13 cellular contexts compared by ENCODE assay signal in genomic region chr12:77894548-77894947, GRCh38.
DNase-seq lines count a peak whose midpoint lies in the region; ATAC-seq and TF ChIP-seq lines count a peak whose summit lies in the region.
"Had no signal": no experiment of that assay in that cellular context is flagged by ENCODE, and none has a peak within 500 bp of the region (broad histone marks: within the 10 kb centered on the region; RNA-seq: fewer than 3 reads in every experiment).

No MANE protein-coding gene starts in this region.

- H2BK120ac ChIP-seq in trophoblast cell (ENCODE audit: insufficient read depth, low read length, poor library complexity): no peak overlapping the region

- H3K9me2 ChIP-seq in GM23338 (ENCODE audit: insufficient read depth): no peaks in the 10 kb centered on the region

- TF ChIP-seq POLR2A in esophagus squamous epithelium (IDR thresholded peaks at IDR 0.05): no peak

- no peak overlapping the region for H3K4ac ChIP-seq in trophoblast cell (ENCODE audit: low read depth, low read length)

- no peak overlapping the region for H3K27ac Mint-ChIP-seq in GM23338
- H3K27ac Mint-ChIP-seq in mesothelial cell of epicardium: peak overlapping the region; percentile 40
- H3K27ac Mint-ChIP-seq: CD8-positive, alpha-beta T cell had no signal

- H2BK12ac ChIP-seq in trophoblast cell (ENCODE audit: low read length): no peak overlapping the region

- H2BK5ac ChIP-seq in trophoblast cell (ENCODE audit: low read depth, low read length, poor library complexity): no peak overlapping the region

- no peak overlapping the region for H4K8ac ChIP-seq in trophoblast cell (ENCODE audit: low read depth, low read length)

- H3K9me3 Mint-ChIP-seq in GM23338 (no peaks in the 10 kb centered on the region), mesothelial cell of epicardium (peaks cover 3% of the 10 kb centered on the region)

- H3K4me3 Mint-ChIP-seq in GM23338 (no peak overlapping the region), mesothelial cell of epicardium (no peak overlapping the region)
- H3K4me3 Mint-ChIP-seq: CD8-positive, alpha-beta T cell had no signal

- H3K23ac ChIP-seq in trophoblast cell (ENCODE audit: low read length): no peak overlapping the region

- H3K9ac ChIP-seq in trophoblast cell (ENCODE audit: low read length): no peak overlapping the region

- peak; percentile 75 for ATAC-seq in GM23338
- ATAC-seq: CD8-positive, alpha-beta T cell had no signal

- H3F3A ChIP-seq in GM23338 (replicated peaks; ENCODE audit: low read depth): no peaks in the 10 kb centered on the region

- H3K4me3 ChIP-seq in GM23338 (no peak overlapping the region), fibroblast of pulmonary artery (replicated peaks; ENCODE audit: low read depth, low read length) (no peak overlapping the region), trophoblast cell (ENCODE audit: low read depth, low read length) (no peak overlapping the region), esophagus squamous epithelium (no peak overlapping the region)
- H3K4me3 ChIP-seq: MG63 had no signal

- H3K27ac ChIP-seq in GM23338 (ENCODE audit: low read depth) (peak overlapping the region; percentile 14; the same call in 1 of the 2 replicates), trophoblast cell (ENCODE audit: low read depth, low read length) (no peak overlapping the region), esophagus squamous epithelium (no peak overlapping the region)

- H2AK5ac ChIP-seq in trophoblast cell (ENCODE audit: low read length): no peak overlapping the region

- H3K79me1 ChIP-seq in trophoblast cell (ENCODE audit: low read length): no peaks in the 10 kb centered on the region

- H4K20me1 ChIP-seq in GM23338 (replicated peaks; ENCODE audit: insufficient read depth): no peaks in the 10 kb centered on the region

- intact Hi-C loops in esophagus squamous epithelium (cut with DNase I): no loop called here

- H3K4me1 ChIP-seq in GM23338 (ENCODE audit: insufficient read depth) (peaks cover 24% of the 10 kb centered on the region), trophoblast cell (ENCODE audit: control insufficient read depth in 1 of 2, insufficient read depth in 2 of 2, low read length in 2 of 2) (no peaks in the 10 kb centered on the region), esophagus squamous epithelium (no peaks in the 10 kb centered on the region)

- H3K9me3 ChIP-seq in trophoblast cell (ENCODE audit: insufficient read depth, low read depth, low read length) (no peaks in the 10 kb centered on the region), esophagus squamous epithelium (no peaks in the 10 kb centered on the region)
- H3K9me3 ChIP-seq: MG63 had no signal

- TF ChIP-seq CTCF in GM23338 (conservative IDR thresholded peaks at IDR 0.05; ENCODE audit: low read depth in 2 of 2): no peak
- no peak for TF ChIP-seq CTCF in fibroblast of pulmonary artery (IDR thresholded peaks at IDR 0.05; ENCODE audit: low read length, missing control alignments)
- TF ChIP-seq CTCF in mesothelial cell of epicardium (IDR thresholded peaks at IDR 0.05; ENCODE audit: unreplicated experiment): no peak
- no peak for TF ChIP-seq CTCF in esophagus squamous epithelium (IDR thresholded peaks at IDR 0.05)

- no peak overlapping the region for H3K14ac ChIP-seq in trophoblast cell (ENCODE audit: low read length)

- H2AFZ ChIP-seq in GM23338: no peak overlapping the region
- H2AFZ ChIP-seq in trophoblast cell (ENCODE audit: insufficient read depth, low read length, poor library complexity): no peak overlapping the region

- H4K12ac ChIP-seq in trophoblast cell (ENCODE audit: low read depth, low read length): no peak overlapping the region

- no peak overlapping the region for H3K18ac ChIP-seq in trophoblast cell (ENCODE audit: low read length)

- no peaks in the 10 kb centered on the region for H3K27me3 ChIP-seq in GM23338 (ENCODE audit: insufficient read depth)
- no peaks in the 10 kb centered on the region for H3K27me3 ChIP-seq in trophoblast cell (ENCODE audit: insufficient read depth, low read length)
- H3K27me3 ChIP-seq in esophagus squamous epithelium: no peaks in the 10 kb centered on the region
- H3K27me3 ChIP-seq: MG63 had no signal

- H3K79me2 ChIP-seq in GM23338 (replicated peaks; ENCODE audit: insufficient read depth) (no peaks in the 10 kb centered on the region), trophoblast cell (ENCODE audit: control insufficient read depth, insufficient read depth, low read length, poor library complexity) (no peaks in the 10 kb centered on the region)

- H3K27me3 Mint-ChIP-seq in GM23338 (ENCODE audit: insufficient read depth, low read depth, poor library complexity): no peaks in the 10 kb centered on the region
- H3K27me3 Mint-ChIP-seq in mesothelial cell of epicardium (ENCODE audit: low read depth): no peaks in the 10 kb centered on the region

- peaks cover 20% of the 10 kb centered on the region for H3K4me1 Mint-ChIP-seq in GM23338
- H3K4me1 Mint-ChIP-seq in mesothelial cell of epicardium: peaks cover 29% of the 10 kb centered on the region

- H3K4me2 ChIP-seq in GM23338 (peak overlapping the region; percentile 52), trophoblast cell (ENCODE audit: low read length) (no peak overlapping the region)

- no CpG with 5 or more reads among the region's 2 CpGs for WGBS in trophoblast cell (ENCODE audit: extremely low coverage, insufficient coverage, insufficient read length)
- WGBS in esophagus squamous epithelium, 2 donors: 84 to 88% methylated on average over 2 of the region's 2 CpGs

- DNase-seq in GM23338 (ENCODE audit: low spot score) (peak; percentile 32), OCI-M1 (lab: John Stamatoyannopoulos, UW) (peak; percentile 12), fibroblast of pulmonary artery (ENCODE audit: low read depth) (peak; percentile 6), mesothelial cell of epicardium (ENCODE audit: low spot score in 2 of 2, unreplicated experiment in 2 of 2) (no peak), NCI-H2227 treated with DMSO at 0.1 percent for 48 hours (lab: John Stamatoyannopoulos, UW) (no peak), trophoblast cell (no peak), esophagus squamous epithelium (lab: John Stamatoyannopoulos, UW) (no peak)
- DNase-seq: CD8-positive, alpha-beta T cell; Karpas-422; NCI-H1092; NCI-H2081 treated with DMSO at 0.1 percent for 48 hours; Right ventricle myocardium superior had no signal

- no peak overlapping the region for H4K91ac ChIP-seq in trophoblast cell (ENCODE audit: low read depth, low read length)

- H3K36me3 ChIP-seq in GM23338 (ENCODE audit: insufficient read depth): no peaks in the 10 kb centered on the region
- H3K36me3 ChIP-seq in trophoblast cell (ENCODE audit: control insufficient read depth in 1 of 2, insufficient read depth in 2 of 2, low read length in 2 of 2): no peaks in the 10 kb centered on the region
- H3K36me3 ChIP-seq in esophagus squamous epithelium: no peaks in the 10 kb centered on the region
- H3K36me3 ChIP-seq: MG63 had no signal

- H3K36me3 Mint-ChIP-seq in GM23338 (ENCODE audit: low read depth) (no peaks in the 10 kb centered on the region), mesothelial cell of epicardium (no peaks in the 10 kb centered on the region)
- H3K36me3 Mint-ChIP-seq: CD8-positive, alpha-beta T cell had no signal

TF ChIP-seq in GM23338, 12 proteins besides CTCF, POLR2A, EP300 and RAD21 (continues in another document):
- TF ChIP-seq NANOG (IDR thresholded peaks at IDR 0.05; ENCODE audit: borderline replicate concordance): no peak
- no peak for TF ChIP-seq STAT1 (IDR thresholded peaks at IDR 0.05; ENCODE audit: unreplicated experiment)
- TF ChIP-seq ZNF331 (CRISPR knock-in tag; IDR thresholded peaks at IDR 0.05; ENCODE audit: low read depth): no peak
- TF ChIP-seq CREB1 (CRISPR knock-in tag; IDR thresholded peaks at IDR 0.05; ENCODE audit: low read depth): no peak
- no peak for TF ChIP-seq EZH2phosphoT487 (IDR thresholded peaks at IDR 0.05; ENCODE audit: unreplicated experiment)
- no peak for TF ChIP-seq ZNF114 (CRISPR knock-in tag; IDR thresholded peaks at IDR 0.05)

Comparison
In these comparisons a context has a peak if more than half of its experiments do, and no peak if none do; other contexts are left out.
1. DNase-seq: peak in GM23338 (single experiment), OCI-M1 (single experiment) and fibroblast of pulmonary artery (single experiment); none in mesothelial cell of epicardium (0 of 2), NCI-H2227 treated with DMSO at 0.1 percent for 48 hours (single experiment), trophoblast cell (0 of 2) and esophagus squamous epithelium (single experiment).